ENCODE assay signal across 27 cellular contexts in the genomic region with DNA sequence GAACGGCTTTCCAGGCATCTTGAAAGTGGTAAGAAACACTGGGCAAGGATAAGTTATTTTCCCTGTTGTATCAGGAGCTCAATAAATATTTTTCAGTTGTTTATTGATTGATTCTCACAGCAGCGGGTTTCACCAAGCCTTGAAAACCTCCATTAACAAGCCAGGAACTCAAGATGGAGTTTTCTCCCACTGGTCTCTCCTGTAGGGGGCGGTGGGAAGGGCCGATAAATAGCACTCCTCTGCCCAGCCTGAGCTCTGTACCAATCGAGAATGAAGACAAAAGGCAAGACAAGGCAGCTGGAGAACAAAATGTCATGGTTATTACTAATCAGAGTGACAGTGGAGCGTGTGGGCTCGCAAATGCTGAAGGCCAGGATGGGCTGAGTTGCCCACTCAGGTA.
"Had no signal": no experiment of that assay in that cellular context is flagged by ENCODE, and none has a peak within 500 bp of the region (broad histone marks: within the 10 kb centered on the region; RNA-seq: fewer than 3 reads in every experiment).

No MANE protein-coding gene starts in this region.

- DNase-seq: activated CD4-positive, alpha-beta T cell treated with anti-CD3 and anti-CD28 coated beads for 1 hour; activated CD8-positive, alpha-beta memory T cell treated with anti-CD3 and anti-CD28 coated beads for 24 hours; activated CD8-positive, alpha-beta memory T cell treated with anti-CD3 and anti-CD28 coated beads, Interleukin-2, amount 50 U/mL, for 4 hours; activated T-cell treated with anti-CD3 and anti-CD28 coated beads, Interleukin-2, amount 50 U/mL, for 24 hours; effector CD4-positive, alpha-beta T cell; hippocampal formation; left ventricle myocardium superior; mammary epithelial cell; pancreas; psoas muscle; right cardiac atrium; stimulated activated CD4-positive, alpha-beta T cell treated with anti-CD3 and anti-CD28 coated beads, Interleukin-12 subunit alpha, Interleukin-12 subunit beta, amount 100 ng/mL, for 4 hours; stimulated activated CD4-positive, alpha-beta T cell treated with anti-CD3 and anti-CD28 coated beads, Interleukin-4, amount 100 ng/mL, for 4 hours; stimulated activated naive CD8-positive, alpha-beta T cell treated with anti-CD3 and anti-CD28 coated beads, Interleukin-15, Interleukin-2, amounts not matched to agents 100 U/mL and 50 U/mL, for 24 hours; T-cell; upper lobe of right lung; WERI-Rb-1 had no signal

- H3K4me1 ChIP-seq: pancreas, psoas muscle had no signal

- H3K4me1 Mint-ChIP-seq: activated T-helper 17 cell treated with anti-CD3 and anti-CD28 coated beads, Interleukin-2, amount 50 U/mL, for 72 hours; mesothelial cell of epicardium; T-cell had no signal

- H3K27ac ChIP-seq: neutrophil, pancreas, psoas muscle, upper lobe of right lung, WERI-Rb-1 had no signal

- H3K36me3 Mint-ChIP-seq: activated naive CD8-positive, alpha-beta T cell; mesothelial cell of epicardium; natural killer cell treated with Interleukin-12 subunit alpha and Interleukin-12 subunit beta and Interleukin-15 and Interleukin-18, amount 100 ng/mL, for 72 hours; T-cell had no signal

- H3K36me3 ChIP-seq: neutrophil, pancreas, upper lobe of right lung, WERI-Rb-1 had no signal

- H3K27me3 ChIP-seq: pancreas, upper lobe of right lung had no signal

- H3K4me3 Mint-ChIP-seq: activated naive CD8-positive, alpha-beta T cell; activated T-cell treated with anti-CD3 and anti-CD28 coated beads, Interleukin-2, amount 50 U/mL, for 24 hours; activated T-helper 17 cell treated with anti-CD3 and anti-CD28 coated beads, Interleukin-2, amount 50 U/mL, for 72 hours; mesothelial cell of epicardium; natural killer cell treated with Interleukin-12 subunit alpha and Interleukin-12 subunit beta and Interleukin-15 and Interleukin-18, amount 100 ng/mL, for 72 hours; T-cell; T-helper 2 cell treated with Interferon-gamma antibody and Interleukin-4, amounts not matched to agents 5 μg/mL and 100 μg/mL, for 36 hours had no signal

- FAIRE-seq: astrocyte, frontal cortex, pancreas, TTC549 had no signal

- H3K4me3 ChIP-seq: pancreas, psoas muscle, upper lobe of right lung had no signal

- H3K9me3 Mint-ChIP-seq: activated T-cell treated with anti-CD3 and anti-CD28 coated beads, Interleukin-2, amount 50 U/mL, for 24 hours; activated T-helper 17 cell treated with anti-CD3 and anti-CD28 coated beads, Interleukin-2, amount 50 U/mL, for 72 hours; mesothelial cell of epicardium; natural killer cell treated with Interleukin-12 subunit alpha and Interleukin-12 subunit beta and Interleukin-15 and Interleukin-18, amount 100 ng/mL, for 72 hours; T-cell; T-helper 2 cell treated with Interferon-gamma antibody and Interleukin-4, amounts not matched to agents 5 μg/mL and 100 μg/mL, for 36 hours had no signal

- H3K9me3 ChIP-seq: neutrophil, pancreas, psoas muscle, upper lobe of right lung had no signal

- H3K27ac Mint-ChIP-seq: activated naive CD8-positive, alpha-beta T cell; activated T-cell treated with anti-CD3 and anti-CD28 coated beads, Interleukin-2, amount 50 U/mL, for 24 hours; activated T-helper 17 cell treated with anti-CD3 and anti-CD28 coated beads, Interleukin-2, amount 50 U/mL, for 72 hours; mesothelial cell of epicardium; natural killer cell treated with Interleukin-12 subunit alpha and Interleukin-12 subunit beta and Interleukin-15 and Interleukin-18, amount 100 ng/mL, for 72 hours; T-cell; T-helper 2 cell treated with Interferon-gamma antibody and Interleukin-4, amounts not matched to agents 5 μg/mL and 100 μg/mL, for 36 hours had no signal

- ATAC-seq: activated T-helper 17 cell treated with anti-CD3 and anti-CD28 coated beads, Interleukin-2, amount 50 U/mL, for 72 hours; esophagus mucosa; left ventricle myocardium superior; natural killer cell treated with Interleukin-12 subunit alpha and Interleukin-12 subunit beta and Interleukin-15 and Interleukin-18, amount 100 ng/mL, for 72 hours; pancreas; psoas muscle; right cardiac atrium; stimulated activated naive CD8-positive, alpha-beta T cell treated with anti-CD3 and anti-CD28 coated beads, Interleukin-15, Interleukin-2, amounts not matched to agents 100 U/mL and 50 U/mL, for 24 hours; T-cell; upper lobe of right lung had no signal
